Comparison of ENCODE assay signal across 27 cellular contexts in the genomic region with DNA sequence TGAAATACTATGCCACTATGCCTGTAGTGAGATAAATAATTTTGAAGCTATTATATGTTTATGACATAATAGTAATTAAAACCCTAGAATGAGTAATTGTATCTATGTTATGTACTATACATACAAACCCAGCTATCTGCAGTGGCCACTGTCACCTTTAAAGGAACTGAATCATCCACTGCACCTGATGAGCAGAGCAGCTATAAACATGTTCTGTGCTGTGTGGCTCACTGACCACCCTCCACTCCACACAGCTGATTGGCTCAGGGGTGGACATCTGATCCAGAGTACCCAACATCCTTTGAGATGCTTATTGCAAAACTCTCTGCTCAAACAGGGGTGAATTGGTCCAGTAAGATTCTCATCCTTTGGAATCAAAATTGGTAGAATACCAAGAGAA. TPM values are rescaled to one million over a fixed set of nuclear protein-coding genes. Genes with fewer than 3 reads are reported as not detected.
DNase-seq lines count a peak whose midpoint lies in the region; ATAC-seq, FAIRE-seq and TF ChIP-seq lines count a peak whose summit lies in the region.
"Had no signal": no experiment of that assay in that cellular context is flagged by ENCODE, and none has a peak within 500 bp of the region (broad histone marks: within the 10 kb centered on the region; RNA-seq: fewer than 3 reads in every experiment).

No MANE protein-coding gene starts in this region.

- no peaks in the 10 kb centered on the region for H3K9me2 ChIP-seq in SK-N-SH

- H4K20me1 ChIP-seq in osteoblast (ENCODE audit: insufficient read depth, low read length) (no peaks in the 10 kb centered on the region), SK-N-SH (ENCODE audit: insufficient read depth) (no peaks in the 10 kb centered on the region)

- no peaks in the 10 kb centered on the region for H3K9me3 ChIP-seq in osteoblast (ENCODE audit: low read depth, low read length)
- no peaks in the 10 kb centered on the region for H3K9me3 ChIP-seq in SK-N-SH
- H3K9me3 ChIP-seq: BLaER1 treated with 17β-estradiol and CSF1 and Interleukin-3, amounts not matched to agents 10 nM and 100 nM; Caco-2 had no signal

- H3K36me3 ChIP-seq in bronchial epithelial cell (ENCODE audit: control insufficient read depth, insufficient read depth, low read length) (no peaks in the 10 kb centered on the region), osteoblast (ENCODE audit: insufficient read depth, low read length) (no peaks in the 10 kb centered on the region), SK-N-SH (replicated peaks in 1 of 2; ENCODE audit: control insufficient read depth in 1 of 2, insufficient read depth in 2 of 2, low read length in 1 of 2) (no peaks in the 10 kb centered on the region)
- H3K36me3 ChIP-seq: BLaER1 treated with 17β-estradiol and CSF1 and Interleukin-3, amounts not matched to agents 10 nM and 100 nM had no signal

- peak overlapping the region; percentile 38 for H3K27ac Mint-ChIP-seq in activated CD4-positive, alpha-beta T cell treated with anti-CD3 and anti-CD28 coated beads, Interleukin-2, amount 10 ng/mL, durations not matched to agents 7 days and 5 days
- H3K27ac Mint-ChIP-seq: IgD-negative memory B cell had no signal

- ATAC-seq in GM18517 (IDR thresholded peaks at IDR 0.05; ENCODE audit: unreplicated experiment): no peak
- ATAC-seq: SK-N-SH treated with all-trans-retinoic acid at 6 μM for 48 hours had no signal

- no peak overlapping the region for H3K4me3 ChIP-seq in bronchial epithelial cell (ENCODE audit: low read depth, low read length)
- H3K4me3 ChIP-seq in osteoblast (ENCODE audit: insufficient read depth, low read length): no peak overlapping the region
- no peak overlapping the region for H3K4me3 ChIP-seq in SK-N-SH (ENCODE audit: low read depth in 2 of 2, low read length in 1 of 2)
- H3K4me3 ChIP-seq: BLaER1 treated with 17β-estradiol and CSF1 and Interleukin-3, amounts not matched to agents 10 nM and 100 nM had no signal

- H3K36me3 Mint-ChIP-seq in activated CD4-positive, alpha-beta T cell treated with anti-CD3 and anti-CD28 coated beads, Interleukin-2, amount 10 ng/mL, durations not matched to agents 7 days and 5 days (ENCODE audit: low read depth): peaks cover 3% of the 10 kb centered on the region
- H3K36me3 Mint-ChIP-seq: IgD-negative memory B cell had no signal

- H3K4me2 ChIP-seq in osteoblast (ENCODE audit: insufficient read depth, low read length) (no peak overlapping the region), SK-N-SH (no peak overlapping the region)
- H3K4me2 ChIP-seq: BLaER1 treated with 17β-estradiol and CSF1 and Interleukin-3, amounts not matched to agents 10 nM and 100 nM had no signal

- POLR2A ChIA-PET in activated CD4-positive, alpha-beta T cell treated with anti-CD3 and anti-CD28 coated beads, Interleukin-2, amount 10 ng/mL, durations not matched to agents 7 days and 5 days (lab: Charles Lee): interaction anchor here (0.5 kb wide), 1 partner anchor 38 kb away, joined by 3 read pairs; no protein-coding TSS in a partner anchor
- POLR2A ChIA-PET in SK-N-SH (lab: Yijun Ruan, JAX): no interaction called here

- no peak for TF ChIP-seq EP300 in SK-N-SH (IDR thresholded peaks at IDR 0.05; ENCODE audit: borderline replicate concordance in 1 of 2, low read depth in 1 of 2, low read length in 1 of 2)

- no peak overlapping the region for H3K27ac ChIP-seq in osteoblast (ENCODE audit: low read depth, low read length)
- H3K27ac ChIP-seq in SK-N-SH (ENCODE audit: low read depth in 2 of 2, low read length in 1 of 2): no peak overlapping the region
- H3K27ac ChIP-seq: BLaER1 treated with 17β-estradiol and CSF1 and Interleukin-3, amounts not matched to agents 10 nM and 100 nM had no signal

- TF ChIP-seq RAD21 in SK-N-SH (IDR thresholded peaks at IDR 0.05; ENCODE audit: low read length): no peak

- CTCF ChIA-PET in activated CD4-positive, alpha-beta T cell treated with anti-CD3 and anti-CD28 coated beads, Interleukin-2, amount 10 ng/mL, durations not matched to agents 7 days and 5 days (lab: Charles Lee): interaction anchor here (0.7 to 2.5 kb wide), 2 partner anchors 13 to 15 kb away, joined by 4 to 6 read pairs; no protein-coding TSS in a partner anchor
- CTCF ChIA-PET in SK-N-SH (lab: Yijun Ruan, JAX): interaction anchor here (0.7 to 0.9 kb wide), 2 partner anchors 47 to 93 kb away, joined by 3 read pairs; no protein-coding TSS in a partner anchor

- no peak overlapping the region for H2AFZ ChIP-seq in osteoblast (ENCODE audit: low read length)
- H2AFZ ChIP-seq in SK-N-SH (ENCODE audit: low read depth): no peak overlapping the region

- H3K4me1 ChIP-seq in osteoblast (ENCODE audit: insufficient read depth, low read length): peaks cover 27% of the 10 kb centered on the region
- H3K4me1 ChIP-seq in SK-N-SH (ENCODE audit: control insufficient read depth in 1 of 2, insufficient read depth in 2 of 2, low read depth in 1 of 2, low read length in 1 of 2): peaks cover 0 to 15% of the 10 kb centered on the region in 2 experiments; a peak in 2 of 4 replicates

- no peaks in the 10 kb centered on the region for H3K27me3 ChIP-seq in bronchial epithelial cell (ENCODE audit: control insufficient read depth, insufficient read depth, low read length)
- H3K27me3 ChIP-seq in osteoblast (ENCODE audit: insufficient read depth, low read length): no peaks in the 10 kb centered on the region
- no peaks in the 10 kb centered on the region for H3K27me3 ChIP-seq in SK-N-SH (ENCODE audit: insufficient read depth)

- no peaks in the 10 kb centered on the region for H3K79me2 ChIP-seq in osteoblast (ENCODE audit: insufficient read depth, low read length)
- H3K79me2 ChIP-seq in SK-N-SH (ENCODE audit: insufficient read depth): no peaks in the 10 kb centered on the region

- H3K4me3 Mint-ChIP-seq in activated CD4-positive, alpha-beta T cell treated with anti-CD3 and anti-CD28 coated beads, Interleukin-2, amount 10 ng/mL, durations not matched to agents 7 days and 5 days: no peak overlapping the region
- H3K4me3 Mint-ChIP-seq: CD4-positive, alpha-beta memory T cell; IgD-negative memory B cell had no signal

- H3K27me3 Mint-ChIP-seq in activated CD4-positive, alpha-beta T cell treated with anti-CD3 and anti-CD28 coated beads, Interleukin-2, amount 10 ng/mL, durations not matched to agents 7 days and 5 days: peaks cover 30% of the 10 kb centered on the region

- H3F3A ChIP-seq in SK-N-SH (replicated peaks; ENCODE audit: insufficient read depth): peaks cover 18% of the 10 kb centered on the region

- no peak for TF ChIP-seq CTCF in bronchial epithelial cell (IDR thresholded peaks at IDR 0.05; ENCODE audit: insufficient read depth, low read length, severe bottlenecking)
- no peak for TF ChIP-seq CTCF in osteoblast (IDR thresholded peaks at IDR 0.05; ENCODE audit: extremely low read depth, low read depth, low read length)
- TF ChIP-seq CTCF in SK-N-SH (IDR thresholded peaks at IDR 0.05): no peak

- no peaks in the 10 kb centered on the region for H3K9me3 Mint-ChIP-seq in activated CD4-positive, alpha-beta T cell treated with anti-CD3 and anti-CD28 coated beads, Interleukin-2, amount 10 ng/mL, durations not matched to agents 7 days and 5 days
- H3K9me3 Mint-ChIP-seq: CD4-positive, alpha-beta memory T cell; IgD-negative memory B cell had no signal

- DNase-seq in activated CD4-positive, alpha-beta T cell treated with anti-CD3 and anti-CD28 coated beads, Interleukin-2, amount 10 ng/mL, durations not matched to agents 7 days and 5 days: no peak
- no peak for DNase-seq in activated CD4-positive, alpha-beta T cell treated with anti-CD3 and anti-CD28 coated beads for 48 hours
- DNase-seq in HTR-8/SVneo (ENCODE audit: insufficient read length, low spot score): no peak
- DNase-seq in bronchial epithelial cell (ENCODE audit: low read depth): peak; percentile 65
- peak; percentile 38 for DNase-seq in osteoblast (ENCODE audit: insufficient read length, low spot score, missing footprints)
- DNase-seq in DMS53 (lab: John Stamatoyannopoulos, UW): no peak
- no peak for DNase-seq in SK-N-SH
- DNase-seq: 8988T; Caco-2; CD4-positive, alpha-beta memory T cell; DMS 273 treated with DMSO at 0.1 percent for 48 hours; DND-41; GOT3; HCEC 1CT; Karpas-422; MV-4-11; NCI-H1105 treated with DMSO at 0.1 percent for 48 hours; NCI-H1694; NCI-H2081 treated with DMSO at 0.1 percent for 48 hours; NCI-H2171 treated with DMSO at 0.1 percent for 48 hours; NCI-H524 treated with DMSO at 0.1 percent for 48 hours; SIG-M5 had no signal

- peaks cover 35% of the 10 kb centered on the region for H3K4me1 Mint-ChIP-seq in activated CD4-positive, alpha-beta T cell treated with anti-CD3 and anti-CD28 coated beads, Interleukin-2, amount 10 ng/mL, durations not matched to agents 7 days and 5 days

- peak; percentile 31 for FAIRE-seq in HTR-8/SVneo (lab: Jason Lieb, UNC)
- no peak for FAIRE-seq in bronchial epithelial cell (lab: Jason Lieb, UNC)
- FAIRE-seq: GM12891 had no signal

- H3K9ac ChIP-seq in SK-N-SH: no peak overlapping the region
- H3K9ac ChIP-seq: BLaER1 treated with 17β-estradiol and CSF1 and Interleukin-3, amounts not matched to agents 10 nM and 100 nM had no signal

TF ChIP-seq in SK-N-SH, 30 proteins besides CTCF, POLR2A, EP300 and RAD21 (continues in another document):
- TF ChIP-seq NRF1 (IDR thresholded peaks at IDR 0.05; ENCODE audit: low read depth, low read length) (no peak), NFIC (IDR thresholded peaks at IDR 0.05; ENCODE audit: borderline replicate concordance) (no peak)

RNA-seq across cellular contexts. Expression of a gene that starts 19.2 kb away (rescaled TPM):
- 10 to 100 TPM; 41.4 to 43.7 TPM for total RNA-seq in activated CD4-positive, alpha-beta T cell treated with anti-CD3 and anti-CD28 coated beads, Interleukin-2, amount 10 ng/mL, durations not matched to agents 7 days and 5 days
- total RNA-seq in bronchial epithelial cell (169 and 235 TPM in 2 replicates), osteoblast (91.1 and 101 TPM in 2 replicates)
- polyA plus RNA-seq in SK-N-SH (2012; rRNA removed): 53.3 and 55.3 TPM in 2 replicates
- 73.7 and 93.3 TPM in 2 replicates for polyA plus RNA-seq in SK-N-SH (2012; cell fraction: cytosol; rRNA removed)
- 19.4 and 31.6 TPM in 2 replicates for polyA plus RNA-seq in SK-N-SH (2012; cell fraction: nucleus; rRNA removed)

Comparison
In these comparisons a context has a peak if more than half of its experiments do, and no peak if none do; other contexts are left out.
1. DNase-seq: peak in bronchial epithelial cell (single experiment) and osteoblast (single experiment); none in activated CD4-positive, alpha-beta T cell treated with anti-CD3 and anti-CD28 coated beads, Interleukin-2, amount 10 ng/mL, durations not matched to agents 7 days and 5 days (single experiment), activated CD4-positive, alpha-beta T cell treated with anti-CD3 and anti-CD28 coated beads for 48 hours (single experiment), HTR-8/SVneo (single experiment), DMS53 (single experiment) and SK-N-SH (single experiment).